In genomic region chr7:32045228-32045627, GRCh38 we compare ENCODE assay signal across 24 cellular contexts. TPM values are rescaled to one million over a fixed set of nuclear protein-coding genes. Genes with fewer than 3 reads are reported as not detected.
"Had no signal": no experiment of that assay in that cellular context is flagged by ENCODE, and none has a peak within 500 bp of the region (broad histone marks: within the 10 kb centered on the region; RNA-seq: fewer than 3 reads in every experiment).

No MANE protein-coding gene starts in this region.

- H3K9me3 ChIP-seq: left ventricle myocardium inferior, mucosa of descending colon, right atrium auricular region, right lobe of liver, stomach, testis, thyroid gland, transverse colon, upper lobe of left lung, vagina had no signal

- H3K4me1 ChIP-seq: parathyroid adenoma, right lobe of liver, testis, thyroid gland, transverse colon, upper lobe of left lung, vagina had no signal

- H3K27me3 ChIP-seq: right atrium auricular region, right lobe of liver, stomach, testis, thyroid gland, transverse colon, upper lobe of left lung, vagina had no signal

- H3K4me3 ChIP-seq: left ventricle myocardium inferior, lung, mucosa of descending colon, right atrium auricular region, right lobe of liver, smooth muscle cell, stomach, testis, thyroid gland, transverse colon, upper lobe of left lung, vagina had no signal

- H3K27ac ChIP-seq: parathyroid adenoma, right atrium auricular region, right lobe of liver, stomach, testis, thyroid gland, transverse colon, upper lobe of left lung, vagina had no signal

- DNase-seq: hypothalamus; immature natural killer cell; kidney; left ventricle myocardium inferior; midbrain; mucosa of descending colon; naive thymus-derived CD4-positive, alpha-beta T cell; nucleus accumbens; right lobe of liver; stimulated activated CD4-positive, alpha-beta T cell treated with anti-CD3 and anti-CD28 coated beads, Interleukin-1b, Interleukin-23, amount 100 ng/mL, for 48 hours; stimulated activated CD4-positive, alpha-beta T cell treated with anti-CD3 and anti-CD28 coated beads, Interleukin-4, amount 100 ng/mL, for 1 hour; stimulated activated naive B cell treated with anti-CD40 and anti-IgM and Interleukin-4, amounts not matched to agents 10 μg/mL and 1 μg/mL and 100 μg/mL, for 72 hours; stimulated activated naive CD8-positive, alpha-beta T cell treated with anti-CD3 and anti-CD28 coated beads, Interleukin-15, Interleukin-2, amounts not matched to agents 100 U/mL and 50 U/mL, for 24 hours; stomach; testis; thyroid gland; transverse colon; upper lobe of left lung had no signal

- H2AFZ ChIP-seq: parathyroid adenoma had no signal

- ATAC-seq: mucosa of descending colon; naive thymus-derived CD4-positive, alpha-beta T cell; natural killer cell treated with Interleukin-12 subunit alpha and Interleukin-12 subunit beta and Interleukin-15 and Interleukin-18, amount 100 ng/mL, for 72 hours; right lobe of liver; stimulated activated naive B cell treated with anti-CD40 and anti-IgM and Interleukin-4, amounts not matched to agents 10 μg/mL and 1 μg/mL and 100 μg/mL, for 72 hours; stimulated activated naive CD8-positive, alpha-beta T cell treated with anti-CD3 and anti-CD28 coated beads, Interleukin-15, Interleukin-2, amounts not matched to agents 100 U/mL and 50 U/mL, for 24 hours had no signal

- H3K9ac ChIP-seq: parathyroid adenoma had no signal

- H3K4me2 ChIP-seq: smooth muscle cell had no signal

- H3K36me3 ChIP-seq: left ventricle myocardium inferior, right atrium auricular region, right lobe of liver, stomach, thyroid gland, transverse colon, upper lobe of left lung, vagina had no signal

RNA-seq across cellular contexts. Expression of gene PDE1C, which starts 25.0 kb away (rescaled TPM):
- polyA plus RNA-seq: naive thymus-derived CD4-positive, alpha-beta T cell had no signal
